Comparison of ENCODE assay signal across 14 cellular contexts in the genomic region with DNA sequence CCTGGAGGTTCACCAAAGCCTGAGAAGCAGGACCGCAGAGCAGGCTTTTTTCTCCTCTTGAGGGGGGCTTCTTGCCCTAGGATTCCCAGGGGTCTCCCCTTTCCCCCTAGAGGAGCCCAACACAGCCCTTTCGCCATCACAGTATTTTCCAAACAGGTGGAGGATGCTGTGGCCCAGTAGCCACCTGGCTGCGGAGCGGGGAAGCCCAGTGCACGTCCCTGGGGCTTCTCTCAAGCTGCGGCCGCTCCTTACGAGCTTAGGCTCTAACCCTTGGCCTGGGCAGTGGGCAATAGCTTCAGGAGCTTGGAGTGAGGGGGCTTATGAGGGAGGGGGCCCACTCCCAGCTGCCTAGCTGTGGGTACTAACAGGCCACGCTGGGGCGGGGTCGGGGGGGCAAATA. TPM values are rescaled to one million over a fixed set of nuclear protein-coding genes. Genes with fewer than 3 reads are reported as not detected.
"Had no signal": no experiment of that assay in that cellular context is flagged by ENCODE, and none has a peak within 500 bp of the region (broad histone marks: within the 10 kb centered on the region; RNA-seq: fewer than 3 reads in every experiment).

No MANE protein-coding gene starts in this region.

- ATAC-seq: activated CD4-positive, CD25-positive, alpha-beta regulatory T cell treated with anti-CD3 and anti-CD28 coated beads, Interleukin-2, amount 50 U/mL, for 24 hours; T-helper 17 cell had no signal

- H3K27me3 ChIP-seq: adrenal gland, tibial artery had no signal

- H3K27ac ChIP-seq: tibial artery had no signal

- H3K9me3 Mint-ChIP-seq: activated T-helper 2 cell treated with anti-CD3 and anti-CD28 coated beads, Interferon-gamma antibody, Interleukin-2, Interleukin-4, amounts not matched to agents 10 μg/mL and 5 μg/mL and 100 μg/mL, durations not matched to agents 14 hours and 24 hours and 36 hours; nephron progenitor cell had no signal

- H3K9me3 ChIP-seq: adrenal gland, tibial artery had no signal

- H3K27ac Mint-ChIP-seq: activated T-helper 2 cell treated with anti-CD3 and anti-CD28 coated beads, Interferon-gamma antibody, Interleukin-2, Interleukin-4, amounts not matched to agents 10 μg/mL and 5 μg/mL and 100 μg/mL, durations not matched to agents 14 hours and 24 hours and 36 hours; nephron progenitor cell; T-helper 17 cell had no signal

- H3K4me3 ChIP-seq: adrenal gland, tibial artery had no signal

- H3K4me1 ChIP-seq: adrenal gland, tibial artery had no signal

- H3K36me3 ChIP-seq: adrenal gland, tibial artery had no signal

- H3K4me3 Mint-ChIP-seq: nephron progenitor cell, T-helper 17 cell had no signal

- DNase-seq: activated naive CD4-positive, alpha-beta T cell treated with anti-CD3 and anti-CD28 coated beads, Interleukin-2, amount 50 U/mL, for 16 hours; adrenal gland; central memory CD4-positive, alpha-beta T cell; effector memory CD4-positive, alpha-beta T cell; erythroblast; glutamatergic neuron; left colon; mesendoderm; nephron progenitor cell; stimulated activated CD4-positive, alpha-beta T cell treated with anti-CD3 and anti-CD28 coated beads, Interleukin-15, amount 100 ng/mL, for 24 hours; T-helper 17 cell; tibial artery had no signal

- H3K4me1 Mint-ChIP-seq: T-helper 17 cell had no signal

RNA-seq across cellular contexts. Expression of gene DLL4, which starts 11.6 kb away (rescaled TPM):
- total RNA-seq: T-helper 17 cell had no signal
